ENCODE assay signal across 8 cellular contexts in genomic region chr5:41835625-41836024, GRCh38. TPM values are rescaled to one million over a fixed set of nuclear protein-coding genes. Genes with fewer than 3 reads are reported as not detected.
A peak's percentile ranks its signal among the peaks of the same experiment; 100 is the strongest.
DNase-seq lines count a peak whose midpoint lies in the region; ATAC-seq and TF ChIP-seq lines count a peak whose summit lies in the region.

No MANE protein-coding gene starts in this region.

- ATAC-seq in HG02571 (IDR thresholded peaks at IDR 0.05; ENCODE audit: unreplicated experiment) = no peak

- TF ChIP-seq CTCF in NB4 (IDR thresholded peaks at IDR 0.05; ENCODE audit: low read depth, low read length) (no peak), GM10266 (IDR thresholded peaks at IDR 0.05; ENCODE audit: control insufficient read depth, insufficient read depth, low read depth, missing control alignments) (no peak)

- H3K4me3 ChIP-seq in NB4 (ENCODE audit: low read depth, low read length) = no peak overlapping the region

- in situ Hi-C loops in Caki2 (cut with HindIII; ENCODE audit: low pct_unique_long_range_greater_than_20kb, low sequenced_read_pairs) = no loop called here

- DNase-seq in Caki2 (ENCODE audit: low read depth) = peak; percentile 65
- DNase-seq in NB4 (ENCODE audit: low read depth) = peak; percentile 9
- peak; percentile 67 for DNase-seq in cerebellum (ENCODE audit: low spot score)
- peak; percentile 94 for DNase-seq in myocyte (ENCODE audit: low read depth)
- DNase-seq in GM10266 (ENCODE audit: extremely low spot score) = no peak
- DNase-seq in HuH-7.5 (ENCODE audit: low spot score) = no peak
- no peak for DNase-seq in stimulated activated CD4-positive, alpha-beta T cell treated with anti-CD3 and anti-CD28 coated beads, Interleukin-4, amount 100 ng/mL, for 1 hour

- TF ChIP-seq POLR2A in NB4 (IDR thresholded peaks at IDR 0.05; ENCODE audit: extremely low read depth, insufficient read length) = no peak

RNA-seq across cellular contexts. Expression of gene OXCT1, which starts 34.6 kb away (rescaled TPM):
- 4.5 and 12.4 TPM in 2 replicates for total RNA-seq in Caki2 (2014; rRNA removed; shearing (Covaris generic); ENCODE audit: low replicate concordance)
- 49.4 TPM for total RNA-seq in cerebellum
- 27.9 and 29.0 TPM in 2 replicates for total RNA-seq in myocyte
- polyA plus RNA-seq in myocyte (2012) = 34.4 TPM

Comparison
In these comparisons a context has a peak if more than half of its experiments do, and no peak if none do; other contexts are left out.
1. DNase-seq: peak in Caki2 (single experiment), NB4 (single experiment), cerebellum (single experiment) and myocyte (single experiment); none in GM10266 (single experiment), HuH-7.5 (single experiment) and stimulated activated CD4-positive, alpha-beta T cell treated with anti-CD3 and anti-CD28 coated beads, Interleukin-4, amount 100 ng/mL, for 1 hour (single experiment).